Comparison of ENCODE assay signal across 8 cellular contexts in the genomic region with DNA sequence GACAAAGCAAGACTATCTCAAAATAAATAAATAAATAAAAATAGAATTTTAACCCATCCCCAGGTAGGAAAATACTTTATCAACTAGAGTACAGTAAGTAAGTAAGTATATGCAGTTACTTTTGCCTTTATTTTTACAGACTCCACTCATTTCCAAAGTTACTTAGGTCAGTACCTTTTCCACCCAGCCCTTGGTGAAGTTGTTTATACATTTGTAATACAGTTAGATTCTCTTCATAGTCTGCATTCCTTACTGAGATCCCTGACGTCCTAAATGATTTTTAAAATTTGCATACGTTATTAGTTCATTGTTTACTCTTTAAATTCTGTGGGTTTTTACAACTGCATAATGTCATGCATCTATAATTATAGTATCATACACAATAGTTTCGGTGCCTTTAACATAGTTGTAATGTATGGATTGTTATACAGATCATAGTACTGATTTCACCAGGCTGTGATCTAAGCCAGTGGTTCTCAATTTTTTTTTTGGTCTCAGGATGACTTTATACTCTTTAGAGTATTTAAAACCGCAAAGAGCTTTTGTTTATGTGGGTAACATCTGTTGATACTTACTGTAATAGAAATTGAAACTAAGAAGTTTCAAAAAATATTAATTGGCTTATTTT. TPM values are rescaled to one million over a fixed set of nuclear protein-coding genes. Genes with fewer than 3 reads are reported as not detected.
DNase-seq lines count a peak whose midpoint lies in the region; ATAC-seq, FAIRE-seq and TF ChIP-seq lines count a peak whose summit lies in the region.

No MANE protein-coding gene starts in this region.

- POLR2A ChIA-PET in CD4-positive, alpha-beta T cell (lab: Charles Lee), result interaction anchor here (1.7 to 2.6 kb wide), 2 partner anchors 10 to 41 kb away, joined by 9 to 27 read pairs; a partner anchor contains a TSS

- H3K36me3 Mint-ChIP-seq in CD4-positive, alpha-beta T cell (ENCODE audit: low read depth), result peaks cover 56% of the 10 kb centered on the region

- no peak for FAIRE-seq in urothelium cell line (lab: Jason Lieb, UNC)

- H3K9me3 Mint-ChIP-seq in CD4-positive, alpha-beta T cell, result no peaks in the 10 kb centered on the region

- no peaks in the 10 kb centered on the region for H3K27me3 ChIP-seq in CD4-positive, alpha-beta T cell (ENCODE audit: control insufficient read depth, insufficient read depth, low read length)

- no peak for TF ChIP-seq CTCF in CD4-positive, alpha-beta T cell (IDR thresholded peaks at IDR 0.05)
- no peak for TF ChIP-seq CTCF in cardiac fibroblast (IDR thresholded peaks at IDR 0.05; ENCODE audit: low read depth, low read length)

- intact Hi-C loops in CD4-positive, alpha-beta T cell (cut with DNase I, micrococcal nuclease), result no loop called here

- CTCF ChIA-PET in CD4-positive, alpha-beta T cell (lab: Charles Lee), result interaction anchor here (1.0 to 1.2 kb wide), 2 partner anchors 9 to 11 kb away, joined by 3 to 4 read pairs; a partner anchor contains a TSS

- DNase-seq in CD4-positive, alpha-beta T cell, result no peak
- peak; percentile 12 to 43 for DNase-seq in cardiac fibroblast (ENCODE audit: low read depth in 2 of 2)
- no peak for DNase-seq in RKO (ENCODE audit: low spot score)
- DNase-seq in NCI-H1092 treated with DMSO at 0.1 percent for 48 hours (lab: John Stamatoyannopoulos, UW), result no peak
- DNase-seq in urothelium cell line (ENCODE audit: low spot score), result no peak
- DNase-seq in activated CD8-positive, alpha-beta memory T cell treated with anti-CD3 and anti-CD28 coated beads, Interleukin-2, amount 50 U/mL, for 48 hours, result no peak

- no peak overlapping the region for H3K4me3 ChIP-seq in cardiac fibroblast (replicated peaks in 1 of 2; ENCODE audit: low read depth in 2 of 2, low read length in 2 of 2)

- peak overlapping the region; percentile 62 for H3K4me3 Mint-ChIP-seq in CD4-positive, alpha-beta T cell

- H3K9me3 ChIP-seq in CD4-positive, alpha-beta T cell (ENCODE audit: control insufficient read depth, low read length), result no peaks in the 10 kb centered on the region

- H3K27ac Mint-ChIP-seq in CD4-positive, alpha-beta T cell, result peak overlapping the region; percentile 70

- peak; percentile 73 for ATAC-seq in CD4-positive, alpha-beta T cell (ENCODE audit: poor library complexity)
- peak; percentile 82 for ATAC-seq in GM19397 (IDR thresholded peaks at IDR 0.05; ENCODE audit: unreplicated experiment)
- ATAC-seq in HG03139 (IDR thresholded peaks at IDR 0.05; ENCODE audit: unreplicated experiment), result peak; percentile 89

- no peaks in the 10 kb centered on the region for H3K27me3 Mint-ChIP-seq in CD4-positive, alpha-beta T cell

- peaks cover 64% of the 10 kb centered on the region for H3K4me1 Mint-ChIP-seq in CD4-positive, alpha-beta T cell (ENCODE audit: low read depth)

- no peak overlapping the region for H3K27ac ChIP-seq in CD4-positive, alpha-beta T cell (ENCODE audit: low read depth, low read length)

RNA-seq across cellular contexts. Expression of a gene that starts 10.4 kb away (rescaled TPM):
- 10 to 100 TPM; 10.8 to 11.5 TPM for total RNA-seq in CD4-positive, alpha-beta T cell

RNA-seq across cellular contexts. Expression of a gene that starts 10.6 kb away (rescaled TPM):
- 1 to 10 TPM; 1.9 to 2.5 TPM for total RNA-seq in CD4-positive, alpha-beta T cell

RNA-seq across cellular contexts. Expression of a gene that starts 41.3 kb away (rescaled TPM):
- 100 to 1,000 TPM; 105 TPM for total RNA-seq in CD4-positive, alpha-beta T cell

Comparison
In these comparisons a context has a peak if more than half of its experiments do, and no peak if none do; other contexts are left out.
1. DNase-seq: peak in cardiac fibroblast (2 of 2); none in CD4-positive, alpha-beta T cell (0 of 10), RKO (single experiment), NCI-H1092 treated with DMSO at 0.1 percent for 48 hours (single experiment), urothelium cell line (single experiment) and activated CD8-positive, alpha-beta memory T cell treated with anti-CD3 and anti-CD28 coated beads, Interleukin-2, amount 50 U/mL, for 48 hours (single experiment).
2. Peak in every context shown above with its lines, with median percentiles within 50 percentile points of each other: ATAC-seq.